26 cellular contexts compared by ENCODE assay signal in genomic region chr12:107567871-107568619, GRCh38.
"Had no signal": no experiment of that assay in that cellular context is flagged by ENCODE, and none has a peak within 500 bp of the region (broad histone marks: within the 10 kb centered on the region; RNA-seq: fewer than 3 reads in every experiment).

No MANE protein-coding gene starts in this region.

- H3K27ac ChIP-seq: colonic mucosa, epithelial cell of prostate, gastrocnemius medialis, heart left ventricle, prostate gland, right atrium auricular region, sigmoid colon, spleen, thoracic aorta, tibial nerve, upper lobe of left lung had no signal

- H3K36me3 Mint-ChIP-seq: mesothelial cell of epicardium; stimulated activated naive B cell treated with anti-CD40 and anti-IgM and Interleukin-4, amounts not matched to agents 10 μg/mL and 1 μg/mL and 100 μg/mL, for 72 hours had no signal

- H3K4me1 Mint-ChIP-seq: endodermal cell, mesothelial cell of epicardium had no signal

- H3K27me3 ChIP-seq: colonic mucosa, gastrocnemius medialis, heart left ventricle, right atrium auricular region, sigmoid colon, spleen, tibial nerve, upper lobe of left lung had no signal

- H3K9me3 ChIP-seq: colonic mucosa, gastrocnemius medialis, prostate gland, right atrium auricular region, sigmoid colon, spleen, thoracic aorta, tibial nerve, upper lobe of left lung had no signal

- H3K27ac Mint-ChIP-seq: dendritic cell treated with granulocyte-macrophage colony-stimulating factor and Interleukin-4, amounts not matched to agents 40 ng/mL and 50 ng/mL, for 4 days; endodermal cell; mesothelial cell of epicardium; naive thymus-derived CD4-positive, alpha-beta T cell; nephron progenitor cell; stimulated activated naive B cell treated with anti-CD40 and anti-IgM and Interleukin-4, amounts not matched to agents 10 μg/mL and 1 μg/mL and 100 μg/mL, for 72 hours; stimulated activated naive CD8-positive, alpha-beta T cell treated with anti-CD3 and anti-CD28 coated beads, Interleukin-15, Interleukin-2, amounts not matched to agents 100 ng/mL and 50 ng/mL, for 24 hours had no signal

- H3K4me1 ChIP-seq: colonic mucosa, gastrocnemius medialis, heart left ventricle, prostate gland, right atrium auricular region, sigmoid colon, spleen, tibial nerve, upper lobe of left lung had no signal

- H3K9me3 Mint-ChIP-seq: dendritic cell treated with granulocyte-macrophage colony-stimulating factor and Interleukin-4, amounts not matched to agents 40 ng/mL and 50 ng/mL, for 4 days; mesothelial cell of epicardium; naive thymus-derived CD4-positive, alpha-beta T cell; nephron progenitor cell; stimulated activated naive B cell treated with anti-CD40 and anti-IgM and Interleukin-4, amounts not matched to agents 10 μg/mL and 1 μg/mL and 100 μg/mL, for 72 hours; stimulated activated naive CD8-positive, alpha-beta T cell treated with anti-CD3 and anti-CD28 coated beads, Interleukin-15, Interleukin-2, amounts not matched to agents 100 ng/mL and 50 ng/mL, for 24 hours had no signal

- FAIRE-seq: urothelium cell line had no signal

- H3K36me3 ChIP-seq: colonic mucosa, gastrocnemius medialis, heart left ventricle, prostate gland, right atrium auricular region, sigmoid colon, spleen, thoracic aorta, tibial nerve, upper lobe of left lung had no signal

- H3K4me3 ChIP-seq: colonic mucosa, gastrocnemius medialis, heart left ventricle, prostate gland, right atrium auricular region, sigmoid colon, spleen, thoracic aorta, tibial nerve, upper lobe of left lung had no signal

- H3K27me3 Mint-ChIP-seq: dendritic cell treated with granulocyte-macrophage colony-stimulating factor and Interleukin-4, amounts not matched to agents 40 ng/mL and 50 ng/mL, for 4 days; naive thymus-derived CD4-positive, alpha-beta T cell; stimulated activated naive B cell treated with anti-CD40 and anti-IgM and Interleukin-4, amounts not matched to agents 10 μg/mL and 1 μg/mL and 100 μg/mL, for 72 hours; stimulated activated naive CD8-positive, alpha-beta T cell treated with anti-CD3 and anti-CD28 coated beads, Interleukin-15, Interleukin-2, amounts not matched to agents 100 ng/mL and 50 ng/mL, for 24 hours had no signal

- H3K4me3 Mint-ChIP-seq: dendritic cell treated with granulocyte-macrophage colony-stimulating factor and Interleukin-4, amounts not matched to agents 40 ng/mL and 50 ng/mL, for 4 days; endodermal cell; mesothelial cell of epicardium; naive thymus-derived CD4-positive, alpha-beta T cell; nephron progenitor cell; stimulated activated naive B cell treated with anti-CD40 and anti-IgM and Interleukin-4, amounts not matched to agents 10 μg/mL and 1 μg/mL and 100 μg/mL, for 72 hours; stimulated activated naive CD8-positive, alpha-beta T cell treated with anti-CD3 and anti-CD28 coated beads, Interleukin-15, Interleukin-2, amounts not matched to agents 100 ng/mL and 50 ng/mL, for 24 hours had no signal

- DNase-seq: colonic mucosa; effector CD8-positive, alpha-beta T cell; endodermal cell; gastrocnemius medialis; heart left ventricle; hippocampal formation; islet precursor cell; mesenchymal stem cell; naive thymus-derived CD4-positive, alpha-beta T cell; nephron progenitor cell; nucleus accumbens; sigmoid colon; spleen; stimulated activated naive B cell treated with anti-CD40 and anti-IgM and Interleukin-4, amounts not matched to agents 10 μg/mL and 1 μg/mL and 100 μg/mL, for 72 hours; upper lobe of left lung had no signal

- ATAC-seq: esophagus mucosa; gastrocnemius medialis; heart left ventricle; left lobe of liver; naive thymus-derived CD4-positive, alpha-beta T cell; stimulated activated naive B cell treated with anti-CD40 and anti-IgM and Interleukin-4, amounts not matched to agents 10 μg/mL and 1 μg/mL and 100 μg/mL, for 72 hours had no signal
